13 cellular contexts compared by ENCODE assay signal in the genomic region with DNA sequence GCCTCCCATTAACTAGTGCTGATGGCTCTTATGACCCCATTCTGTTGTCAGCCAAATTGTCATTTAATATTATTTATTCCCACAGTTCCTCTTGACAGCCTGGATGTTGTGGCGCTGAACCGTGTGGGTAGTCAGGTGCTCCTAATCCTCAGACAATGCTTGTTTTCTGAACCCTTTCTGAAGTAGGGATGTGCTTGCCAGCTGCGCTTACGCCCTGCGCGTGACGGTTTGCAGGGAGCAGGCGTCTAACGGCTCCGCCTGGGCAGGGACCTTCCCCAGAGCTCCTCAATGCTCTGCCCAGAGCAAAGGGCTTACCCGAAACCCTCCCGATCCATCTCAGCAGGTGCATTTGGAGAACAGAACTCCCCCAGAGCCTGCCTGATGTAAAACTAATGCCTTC.
"Had no signal": no experiment of that assay in that cellular context is flagged by ENCODE, and none has a peak within 500 bp of the region (broad histone marks: within the 10 kb centered on the region; RNA-seq: fewer than 3 reads in every experiment).

No MANE protein-coding gene starts in this region.

- DNase-seq: activated CD4-positive, alpha-beta T cell treated with anti-CD3 and anti-CD28 coated beads for 4 hours; activated naive CD4-positive, alpha-beta T cell treated with Interleukin-2 at 50 U/mL for 16 hours; activated naive CD8-positive, alpha-beta T cell treated with anti-CD3 and anti-CD28 coated beads, Interleukin-2, amount 50 U/mL, for 24 hours; immature natural killer cell; left cardiac atrium; naive B cell; stimulated activated CD4-positive, alpha-beta T cell treated with anti-CD3 and anti-CD28 coated beads, Interleukin-15, amount 100 ng/mL, for 24 hours; stimulated activated CD4-positive, alpha-beta T cell treated with anti-CD3 and anti-CD28 coated beads, Interleukin-4, amount 100 ng/mL, for 24 hours; testis had no signal

- ATAC-seq: activated naive CD8-positive, alpha-beta T cell treated with anti-CD3 and anti-CD28 coated beads, Interleukin-2, amount 50 U/mL, for 24 hours; left cardiac atrium had no signal

- H3K36me3 ChIP-seq: ascending aorta, esophagus muscularis mucosa, neutrophil had no signal

- H3K9me3 ChIP-seq: ascending aorta, esophagus muscularis mucosa, neutrophil, testis had no signal

- H3K27ac ChIP-seq: ascending aorta, esophagus muscularis mucosa, neutrophil, testis, VCaP had no signal
